Comparison of ENCODE assay signal across 13 cellular contexts in the genomic region with DNA sequence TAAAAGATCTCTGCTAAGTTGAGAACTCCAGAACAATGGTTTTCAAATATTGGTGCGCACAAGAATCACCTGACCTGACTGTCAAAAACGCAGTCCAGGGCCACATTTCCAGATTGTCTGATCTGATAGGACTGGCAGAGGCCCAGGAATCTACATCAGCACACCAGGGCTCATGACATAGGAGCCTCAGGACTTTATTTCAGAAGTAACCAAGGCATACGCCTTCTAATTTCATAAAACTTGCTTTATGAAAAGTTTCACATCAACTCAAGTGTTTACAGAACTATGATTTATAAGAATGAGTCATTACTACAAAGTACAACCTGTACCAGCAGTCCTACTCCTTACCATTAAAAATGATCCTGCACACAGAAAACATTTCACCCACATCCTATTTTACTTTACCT. TPM values are rescaled to one million over a fixed set of nuclear protein-coding genes. Genes with fewer than 3 reads are reported as not detected.
A peak's percentile ranks its signal among the peaks of the same experiment; 100 is the strongest.
DNase-seq lines count a peak whose midpoint lies in the region; ATAC-seq and TF ChIP-seq lines count a peak whose summit lies in the region.
"Had no signal": no experiment of that assay in that cellular context is flagged by ENCODE, and none has a peak within 500 bp of the region (broad histone marks: within the 10 kb centered on the region; RNA-seq: fewer than 3 reads in every experiment).

No MANE protein-coding gene starts in this region.

- H3K4me1 ChIP-seq in body of pancreas (peaks cover 14% of the 10 kb centered on the region), stomach (peaks cover 5 to 47% (median 29%) of the 10 kb centered on the region in 4 donors)

- H3K9me3 Mint-ChIP-seq in activated T-helper 1 cell treated with anti-CD3 and anti-CD28 coated beads, Interleukin-12 subunit alpha, Interleukin-12 subunit beta, Interleukin-2, Interleukin-4 antibody, amounts not matched to agents 30 ng/mL and 10 ng/mL and 1 ng/mL, durations not matched to agents 14 hours and 24 hours and 36 hours, result no peaks in the 10 kb centered on the region
- H3K9me3 Mint-ChIP-seq: activated naive CD8-positive, alpha-beta T cell treated with anti-CD3 and anti-CD28 coated beads, Interleukin-2, amount 50 U/mL, for 24 hours had no signal

- H3K4me3 ChIP-seq in body of pancreas, result no peak overlapping the region
- no peak overlapping the region for H3K4me3 ChIP-seq in stomach
- no peak overlapping the region for H3K4me3 ChIP-seq in brain microvascular endothelial cell (ENCODE audit: low read depth, low read length)
- H3K4me3 ChIP-seq: BLaER1 treated with 17β-estradiol and CSF1 and Interleukin-3, amounts not matched to agents 10 nM and 100 nM; Peyer's patch had no signal

- in situ Hi-C loops in brain microvascular endothelial cell (cut with HindIII; ENCODE audit: low pct_ligation_motif_present, low sequenced_read_pairs), result no loop called here

- TF ChIP-seq POLR2A in body of pancreas (IDR thresholded peaks at IDR 0.05) (no peak), stomach (IDR thresholded peaks at IDR 0.05) (no peak)

- H3K27ac Mint-ChIP-seq in activated T-helper 1 cell treated with anti-CD3 and anti-CD28 coated beads, Interleukin-12 subunit alpha, Interleukin-12 subunit beta, Interleukin-2, Interleukin-4 antibody, amounts not matched to agents 30 ng/mL and 10 ng/mL and 1 ng/mL, durations not matched to agents 14 hours and 24 hours and 36 hours, result no peak overlapping the region
- H3K27ac Mint-ChIP-seq: activated naive CD8-positive, alpha-beta T cell treated with anti-CD3 and anti-CD28 coated beads, Interleukin-2, amount 50 U/mL, for 24 hours had no signal

- H3K36me3 Mint-ChIP-seq in activated T-helper 1 cell treated with anti-CD3 and anti-CD28 coated beads, Interleukin-12 subunit alpha, Interleukin-12 subunit beta, Interleukin-2, Interleukin-4 antibody, amounts not matched to agents 30 ng/mL and 10 ng/mL and 1 ng/mL, durations not matched to agents 14 hours and 24 hours and 36 hours (ENCODE audit: low read depth), result no peaks in the 10 kb centered on the region

- H3K9me3 ChIP-seq in body of pancreas, result no peaks in the 10 kb centered on the region
- no peaks in the 10 kb centered on the region for H3K9me3 ChIP-seq in stomach
- H3K9me3 ChIP-seq: BLaER1 treated with 17β-estradiol and CSF1 and Interleukin-3, amounts not matched to agents 10 nM and 100 nM; Peyer's patch had no signal

- peak; percentile 85 for DNase-seq in HT-29 (ENCODE audit: low spot score)
- DNase-seq in body of pancreas, result peak in 3 of 4 donors; percentile 39 to 47 (median 44)
- DNase-seq in iris pigment epithelial cell (ENCODE audit: low read depth), result peak; percentile 87
- DNase-seq in stomach, result peak; percentile 43
- no peak for DNase-seq in hippocampal formation (lab: John Stamatoyannopoulos, UW)
- no peak for DNase-seq in activated T-helper 1 cell treated with anti-CD3 and anti-CD28 coated beads, Interleukin-12 subunit alpha, Interleukin-12 subunit beta, Interleukin-2, Interleukin-4 antibody, amounts not matched to agents 30 ng/mL and 10 ng/mL and 1 ng/mL, durations not matched to agents 14 hours and 24 hours and 36 hours (ENCODE audit: low spot score)
- DNase-seq in NCI-H2171 (lab: John Stamatoyannopoulos, UW), result no peak
- DNase-seq in brain microvascular endothelial cell, result no peak
- DNase-seq: activated naive CD8-positive, alpha-beta T cell treated with anti-CD3 and anti-CD28 coated beads, Interleukin-2, amount 50 U/mL, for 24 hours; cortex of kidney; Peyer's patch had no signal

- intact Hi-C loops in body of pancreas (cut with DNase I) (loop anchor here (10.0 kb wide), 1 partner anchor 580 kb away; no protein-coding TSS in a partner anchor), stomach (cut with DNase I; ENCODE audit: low total_unique reads) (loop anchor here (10.0 kb wide), 1 partner anchor 50 kb away; a partner anchor contains a TSS)
- intact Hi-C loops in activated T-helper 1 cell treated with anti-CD3 and anti-CD28 coated beads, Interleukin-12 subunit alpha, Interleukin-12 subunit beta, Interleukin-2, Interleukin-4 antibody, amounts not matched to agents 30 ng/mL and 10 ng/mL and 1 ng/mL, durations not matched to agents 14 hours and 24 hours and 36 hours (cut with micrococcal nuclease), result no loop called here

- peak; percentile 28 for ATAC-seq in body of pancreas
- ATAC-seq: activated naive CD8-positive, alpha-beta T cell treated with anti-CD3 and anti-CD28 coated beads, Interleukin-2, amount 50 U/mL, for 24 hours had no signal

- H3K4me1 Mint-ChIP-seq in activated T-helper 1 cell treated with anti-CD3 and anti-CD28 coated beads, Interleukin-12 subunit alpha, Interleukin-12 subunit beta, Interleukin-2, Interleukin-4 antibody, amounts not matched to agents 30 ng/mL and 10 ng/mL and 1 ng/mL, durations not matched to agents 14 hours and 24 hours and 36 hours (ENCODE audit: low read depth), result no peaks in the 10 kb centered on the region

- 19 to 22% methylated on average over 3 of the region's 3 CpGs for WGBS in body of pancreas, 2 donors
- WGBS in stomach, 5 donors, result 26 to 52% (median 41%) methylated on average over 3 of the region's 3 CpGs

- H3K4me3 Mint-ChIP-seq in activated T-helper 1 cell treated with anti-CD3 and anti-CD28 coated beads, Interleukin-12 subunit alpha, Interleukin-12 subunit beta, Interleukin-2, Interleukin-4 antibody, amounts not matched to agents 30 ng/mL and 10 ng/mL and 1 ng/mL, durations not matched to agents 14 hours and 24 hours and 36 hours, result no peak overlapping the region
- H3K4me3 Mint-ChIP-seq: activated naive CD8-positive, alpha-beta T cell treated with anti-CD3 and anti-CD28 coated beads, Interleukin-2, amount 50 U/mL, for 24 hours had no signal

- H3K36me3 ChIP-seq in body of pancreas (replicated peaks in 1 of 2; ENCODE audit: insufficient read depth in 1 of 2, low read depth in 2 of 2) (no peaks in the 10 kb centered on the region), stomach (no peaks in the 10 kb centered on the region), brain microvascular endothelial cell (replicated peaks) (no peaks in the 10 kb centered on the region)
- H3K36me3 ChIP-seq: BLaER1 treated with 17β-estradiol and CSF1 and Interleukin-3, amounts not matched to agents 10 nM and 100 nM; Peyer's patch had no signal

- TF ChIP-seq EP300 in stomach (IDR thresholded peaks at IDR 0.05), result no peak

- H3K27ac ChIP-seq in body of pancreas (peak overlapping the region in 2 of 4 donors; percentile 12 to 32), stomach (peak overlapping the region in 3 of 5 donors; percentile 49 to 64 (median 58)), brain microvascular endothelial cell (no peak overlapping the region)
- H3K27ac ChIP-seq: BLaER1 treated with 17β-estradiol and CSF1 and Interleukin-3, amounts not matched to agents 10 nM and 100 nM; Peyer's patch had no signal

- no peaks in the 10 kb centered on the region for H3K27me3 ChIP-seq in body of pancreas
- no peaks in the 10 kb centered on the region for H3K27me3 ChIP-seq in stomach
- no peaks in the 10 kb centered on the region for H3K27me3 ChIP-seq in brain microvascular endothelial cell (replicated peaks)
- H3K27me3 ChIP-seq: Peyer's patch had no signal

- peaks cover 2% of the 10 kb centered on the region for H3K27me3 Mint-ChIP-seq in activated T-helper 1 cell treated with anti-CD3 and anti-CD28 coated beads, Interleukin-12 subunit alpha, Interleukin-12 subunit beta, Interleukin-2, Interleukin-4 antibody, amounts not matched to agents 30 ng/mL and 10 ng/mL and 1 ng/mL, durations not matched to agents 14 hours and 24 hours and 36 hours (ENCODE audit: insufficient read depth)

- no peak for TF ChIP-seq CTCF in body of pancreas (IDR thresholded peaks at IDR 0.05)
- TF ChIP-seq CTCF in stomach (IDR thresholded peaks at IDR 0.05), result no peak
- TF ChIP-seq CTCF in brain microvascular endothelial cell (IDR thresholded peaks at IDR 0.05; ENCODE audit: low read depth, low read length, missing control alignments), result no peak

RNA-seq across cellular contexts. Expression of a gene that starts 47.7 kb away (rescaled TPM):
- total RNA-seq in HT-29 (2014; rRNA removed; shearing (Covaris generic)), result 12.3 and 14.3 TPM in 2 replicates
- total RNA-seq in body of pancreas, result 1 to 10 TPM; 1.3 to 2.6 TPM
- total RNA-seq in stomach, result 10 to 100 TPM in 1 of 5 donors, 1 to 10 TPM in 1, under 1 TPM in 1, not detected in 2; 0.58 to 11.6 (median 3.9) TPM
- polyA plus RNA-seq in stomach, result under 1 TPM in 2 of 3 donors, not detected in 1; 0.35 to 0.68 TPM
- total RNA-seq in activated T-helper 1 cell treated with anti-CD3 and anti-CD28 coated beads, Interleukin-12 subunit alpha, Interleukin-12 subunit beta, Interleukin-2, Interleukin-4 antibody, amounts not matched to agents 30 ng/mL and 10 ng/mL and 1 ng/mL, durations not matched to agents 14 hours and 24 hours and 36 hours, result 0.22 and 0.26 TPM in 2 replicates
- total RNA-seq: NCI-H460 had no signal

RNA-seq across cellular contexts. Expression of a gene that starts 53.3 kb away (rescaled TPM):
- total RNA-seq in HT-29 (2014; rRNA removed; shearing (Covaris generic)), result not detected in 2 replicates
- total RNA-seq in body of pancreas, result 10 to 100 TPM; 10.9 to 13.8 TPM
- 10 to 100 TPM in 4 of 5 donors, not detected in 1; 20.3 to 48.7 (median 34.5) TPM for total RNA-seq in stomach
- 1 to 10 TPM; 3.1 to 5.2 (median 3.7) TPM for polyA plus RNA-seq in stomach
- total RNA-seq in activated T-helper 1 cell treated with anti-CD3 and anti-CD28 coated beads, Interleukin-12 subunit alpha, Interleukin-12 subunit beta, Interleukin-2, Interleukin-4 antibody, amounts not matched to agents 30 ng/mL and 10 ng/mL and 1 ng/mL, durations not matched to agents 14 hours and 24 hours and 36 hours, result not detected in 2 replicates
- total RNA-seq: NCI-H460 had no signal

Comparison
In these comparisons a context has a peak if more than half of its experiments do, and no peak if none do; other contexts are left out.
1. DNase-seq: peak in HT-29 (single experiment), body of pancreas (3 of 4), iris pigment epithelial cell (single experiment) and stomach (single experiment); none in hippocampal formation (0 of 2), activated T-helper 1 cell treated with anti-CD3 and anti-CD28 coated beads, Interleukin-12 subunit alpha, Interleukin-12 subunit beta, Interleukin-2, Interleukin-4 antibody, amounts not matched to agents 30 ng/mL and 10 ng/mL and 1 ng/mL, durations not matched to agents 14 hours and 24 hours and 36 hours (single experiment), NCI-H2171 (single experiment) and brain microvascular endothelial cell (single experiment).